In genomic region chr1:215786997-215787396, GRCh38 we compare ENCODE assay signal across 23 cellular contexts.
A peak's percentile ranks its signal among the peaks of the same experiment; 100 is the strongest.
DNase-seq lines count a peak whose midpoint lies in the region; ATAC-seq, FAIRE-seq and TF ChIP-seq lines count a peak whose summit lies in the region.
"Had no signal": no experiment of that assay in that cellular context is flagged by ENCODE, and none has a peak within 500 bp of the region (broad histone marks: within the 10 kb centered on the region; RNA-seq: fewer than 3 reads in every experiment).

No MANE protein-coding gene starts in this region.

- peak overlapping the region; percentile 31 for H3K4me2 ChIP-seq in PC-3 (ENCODE audit: low read length)
- H3K4me2 ChIP-seq: BLaER1 had no signal

- CTCF ChIA-PET in PC-3 (lab: Charles Lee), result no interaction called here

- no peak for TF ChIP-seq CTCF in PC-3 (conservative IDR thresholded peaks at IDR 0.05; ENCODE audit: low read depth, low read length)
- no peak for TF ChIP-seq CTCF in D721Med (IDR thresholded peaks at IDR 0.05; ENCODE audit: insufficient read depth, missing control alignments)

- peak; percentile 6 for DNase-seq in HCEC 1CT
- peak; percentile 84 for DNase-seq in PC-3
- DNase-seq in amniotic epithelial cell (ENCODE audit: low read depth), result peak; percentile 18
- DNase-seq in D721Med (ENCODE audit: insufficient read length, low spot score), result no peak
- no peak for DNase-seq in SJCRH30
- DNase-seq in left ventricle myocardium superior, result no peak
- DNase-seq: 8988T; ACHN; BE2C; C1 segment of cervical spinal cord; CD4-positive, alpha-beta memory T cell; CD4-positive, CD25-positive, alpha-beta regulatory T cell; CD8-positive, alpha-beta memory T cell; COR-L47; DMS79 treated with DMSO at 0.1 percent for 48 hours; EL; GDM1 had no signal

- H3K27ac ChIP-seq in PC-3 (ENCODE audit: low read length) (peak overlapping the region; percentile 4; the same call in 1 of the 2 replicates), SJCRH30 (no peak overlapping the region)
- H3K27ac ChIP-seq: BLaER1 had no signal

- H4K20me1 ChIP-seq in PC-3 (ENCODE audit: low read length), result no peaks in the 10 kb centered on the region
- H4K20me1 ChIP-seq: BLaER1 had no signal

- no peaks in the 10 kb centered on the region for H3K79me2 ChIP-seq in PC-3 (ENCODE audit: low read length)

- H3K4me3 ChIP-seq in PC-3 (ENCODE audit: low read length), result no peak overlapping the region
- H3K4me3 ChIP-seq in SJCRH30, result no peak overlapping the region
- H3K4me3 ChIP-seq: BLaER1, GM12878 had no signal

- H3K9ac ChIP-seq in PC-3 (ENCODE audit: low read length), result no peak overlapping the region
- H3K9ac ChIP-seq: BLaER1 had no signal

- ATAC-seq in PC-3 (peak; percentile 87), left ventricle myocardium superior (no peak), GM19455 (IDR thresholded peaks at IDR 0.05; ENCODE audit: unreplicated experiment) (no peak)
- ATAC-seq: GM12878 had no signal

- POLR2A ChIA-PET in PC-3 (lab: Charles Lee; ENCODE audit: unreplicated experiment), result no interaction called here

- H3F3A ChIP-seq in PC-3 (ENCODE audit: low read length, unreplicated experiment), result no peaks in the 10 kb centered on the region

- H3K4me1 ChIP-seq in PC-3 (ENCODE audit: insufficient read depth, low read length) (peaks cover 22% of the 10 kb centered on the region), SJCRH30 (no peaks in the 10 kb centered on the region)
- H3K4me1 ChIP-seq: BE2C, BLaER1 had no signal

- no peak for FAIRE-seq in D721Med (lab: Jason Lieb, UNC)
- FAIRE-seq: A204.1, GM12878, GM12892, GM18507 had no signal

- no peak overlapping the region for H2AFZ ChIP-seq in PC-3 (ENCODE audit: low read length)

- BruUV-seq in PC-3 (replicated peaks; lab: Mats Ljungman, UMichigan), result no TSS peak

- H3K36me3 ChIP-seq in PC-3 (ENCODE audit: low read depth, low read length) (no peaks in the 10 kb centered on the region), SJCRH30 (no peaks in the 10 kb centered on the region; the same call in 1 of the 2 replicates)
- H3K36me3 ChIP-seq: BE2C, BLaER1 had no signal

- H3K27me3 ChIP-seq in PC-3 (ENCODE audit: low read length) (peaks cover 21% of the 10 kb centered on the region), SJCRH30 (peaks cover 3% of the 10 kb centered on the region; the same call in 1 of the 2 replicates)
- H3K27me3 ChIP-seq: BE2C, BLaER1 had no signal

- no peaks in the 10 kb centered on the region for H3K9me2 ChIP-seq in PC-3 (replicated peaks; ENCODE audit: low read length)

- H3K9me3 ChIP-seq in PC-3 (ENCODE audit: low read length), result no peaks in the 10 kb centered on the region
- H3K9me3 ChIP-seq in SJCRH30 (replicated peaks), result no peaks in the 10 kb centered on the region
- H3K9me3 ChIP-seq: BE2C, BLaER1 had no signal

- intact Hi-C loops in PC-3 (cut with micrococcal nuclease) (loop anchor here (2.0 to 5.0 kb wide), 2 partner anchors 76 to 215 kb away; no protein-coding TSS in a partner anchor), left ventricle myocardium superior (cut with micrococcal nuclease) (no loop called here)

Comparison
In these comparisons a context has a peak if more than half of its experiments do, and no peak if none do; other contexts are left out.
1. DNase-seq: peak in HCEC 1CT (single experiment), PC-3 (single experiment) and amniotic epithelial cell (single experiment); none in D721Med (single experiment), SJCRH30 (0 of 2) and left ventricle myocardium superior (single experiment).